ENCODE assay signal across 9 cellular contexts in genomic region chr11:128412847-128413791, GRCh38.
DNase-seq lines count a peak whose midpoint lies in the region; ATAC-seq and TF ChIP-seq lines count a peak whose summit lies in the region.
"Had no signal": no experiment of that assay in that cellular context is flagged by ENCODE, and none has a peak within 500 bp of the region (broad histone marks: within the 10 kb centered on the region; RNA-seq: fewer than 3 reads in every experiment).

No MANE protein-coding gene starts in this region.

- H3K27me3 ChIP-seq in left lung = no peaks in the 10 kb centered on the region

- no peak for TF ChIP-seq CTCF in left lung (IDR thresholded peaks at IDR 0.05)

- H3K4me1 ChIP-seq in left lung = peaks cover 0 to 3% of the 10 kb centered on the region in 2 donors

- no peak overlapping the region for H3K4me3 ChIP-seq in left lung

- H3K27ac ChIP-seq in left lung = no peak overlapping the region

- H3K27me3 Mint-ChIP-seq in activated T-cell treated with anti-CD3 and anti-CD28 coated beads, Interleukin-2, amount 50 U/mL, for 24 hours = no peaks in the 10 kb centered on the region
- H3K27me3 Mint-ChIP-seq in stimulated activated memory B cell treated with anti-CD40 and anti-IgM and Interleukin-4, amounts not matched to agents 10 μg/mL and 1 μg/mL and 100 μg/mL, for 72 hours = no peaks in the 10 kb centered on the region

- peak; percentile 82 for ATAC-seq in GM21825 (IDR thresholded peaks at IDR 0.05; ENCODE audit: unreplicated experiment)
- ATAC-seq in HG03521 (IDR thresholded peaks at IDR 0.05; ENCODE audit: unreplicated experiment) = peak; percentile 78
- ATAC-seq in stimulated activated memory B cell treated with anti-CD40 and anti-IgM and Interleukin-4, amounts not matched to agents 10 μg/mL and 1 μg/mL and 100 μg/mL, for 72 hours = peak; percentile 71
- ATAC-seq in left lung = no peak
- ATAC-seq: Panc1 had no signal

- DNase-seq in activated T-cell treated with anti-CD3 and anti-CD28 coated beads, Interleukin-2, amount 50 U/mL, for 24 hours = no peak
- no peak for DNase-seq in activated T-cell treated with anti-CD3 and anti-CD28 coated beads, Interleukin-2, amount 50 U/mL, for 1 hour
- DNase-seq in left lung (no peak), middle frontal gyrus (ENCODE audit: extremely low spot score, low spot score) (no peak), NCI-H1436 treated with DMSO at 0.1 percent for 48 hours (lab: John Stamatoyannopoulos, UW) (no peak)

- H3K4me1 Mint-ChIP-seq in activated T-cell treated with anti-CD3 and anti-CD28 coated beads, Interleukin-2, amount 50 U/mL, for 24 hours (ENCODE audit: low read depth) = peaks cover 55% of the 10 kb centered on the region
- H3K4me1 Mint-ChIP-seq in stimulated activated memory B cell treated with anti-CD40 and anti-IgM and Interleukin-4, amounts not matched to agents 10 μg/mL and 1 μg/mL and 100 μg/mL, for 72 hours = peaks cover 30% of the 10 kb centered on the region

- H3K27ac Mint-ChIP-seq in activated T-cell treated with anti-CD3 and anti-CD28 coated beads, Interleukin-2, amount 50 U/mL, for 24 hours = peak overlapping the region; percentile 14
- peak overlapping the region; percentile 81 for H3K27ac Mint-ChIP-seq in stimulated activated memory B cell treated with anti-CD40 and anti-IgM and Interleukin-4, amounts not matched to agents 10 μg/mL and 1 μg/mL and 100 μg/mL, for 72 hours

- H3K36me3 ChIP-seq in left lung = no peaks in the 10 kb centered on the region

- no peaks in the 10 kb centered on the region for H3K9me3 Mint-ChIP-seq in activated T-cell treated with anti-CD3 and anti-CD28 coated beads, Interleukin-2, amount 50 U/mL, for 24 hours
- no peaks in the 10 kb centered on the region for H3K9me3 Mint-ChIP-seq in stimulated activated memory B cell treated with anti-CD40 and anti-IgM and Interleukin-4, amounts not matched to agents 10 μg/mL and 1 μg/mL and 100 μg/mL, for 72 hours

- intact Hi-C loops in left lung (cut with DNase I) = no loop called here

- no peaks in the 10 kb centered on the region for H3K9me3 ChIP-seq in left lung

- H3K36me3 Mint-ChIP-seq in activated T-cell treated with anti-CD3 and anti-CD28 coated beads, Interleukin-2, amount 50 U/mL, for 24 hours (ENCODE audit: low read depth) = no peaks in the 10 kb centered on the region
- no peaks in the 10 kb centered on the region for H3K36me3 Mint-ChIP-seq in stimulated activated memory B cell treated with anti-CD40 and anti-IgM and Interleukin-4, amounts not matched to agents 10 μg/mL and 1 μg/mL and 100 μg/mL, for 72 hours

- H3K4me3 Mint-ChIP-seq in activated T-cell treated with anti-CD3 and anti-CD28 coated beads, Interleukin-2, amount 50 U/mL, for 24 hours = no peak overlapping the region
- peak overlapping the region; percentile 60 for H3K4me3 Mint-ChIP-seq in stimulated activated memory B cell treated with anti-CD40 and anti-IgM and Interleukin-4, amounts not matched to agents 10 μg/mL and 1 μg/mL and 100 μg/mL, for 72 hours
